15 cellular contexts compared by ENCODE assay signal in the genomic region with DNA sequence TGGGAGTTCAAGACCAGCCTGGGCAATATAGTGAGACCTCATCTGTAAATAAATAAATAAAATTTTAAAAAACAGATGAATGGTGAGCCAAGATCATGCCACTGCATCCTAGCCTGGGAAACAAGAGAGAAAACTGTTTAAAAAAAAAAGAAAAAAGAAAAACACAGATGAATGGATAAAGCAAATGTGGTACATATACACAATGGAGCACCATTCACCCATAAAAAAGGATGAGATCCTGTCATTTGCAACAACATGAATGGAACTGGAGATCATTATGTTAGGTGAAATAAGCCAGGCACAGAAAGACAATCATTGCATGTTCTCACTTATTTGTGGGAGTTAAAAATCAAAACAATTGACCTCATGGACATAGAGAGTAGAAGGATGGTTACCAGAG. TPM values are rescaled to one million over a fixed set of nuclear protein-coding genes. Genes with fewer than 3 reads are reported as not detected.
"Had no signal": no experiment of that assay in that cellular context is flagged by ENCODE, and none has a peak within 500 bp of the region (broad histone marks: within the 10 kb centered on the region; RNA-seq: fewer than 3 reads in every experiment).

No MANE protein-coding gene starts in this region.

RNA-seq across cellular contexts. Expression of a gene that starts 3.7 kb away (rescaled TPM):
- total RNA-seq: myocyte had no signal

RNA-seq across cellular contexts. Expression of a gene that starts 25.4 kb away (rescaled TPM):
- total RNA-seq: hepatocyte, kidney, kidney epithelial cell, left colon, left lobe of liver, left ventricle myocardium superior, lower leg skin, lung microvascular endothelial cell, mammary epithelial cell, mesenteric fat pad, mesothelial cell of epicardium, mucosa of descending colon, mucosa of gallbladder, myocyte had no signal
- polyA plus RNA-seq: hepatocyte, keratinocyte, mammary epithelial cell had no signal
